28 cellular contexts compared by ENCODE assay signal in the genomic region with DNA sequence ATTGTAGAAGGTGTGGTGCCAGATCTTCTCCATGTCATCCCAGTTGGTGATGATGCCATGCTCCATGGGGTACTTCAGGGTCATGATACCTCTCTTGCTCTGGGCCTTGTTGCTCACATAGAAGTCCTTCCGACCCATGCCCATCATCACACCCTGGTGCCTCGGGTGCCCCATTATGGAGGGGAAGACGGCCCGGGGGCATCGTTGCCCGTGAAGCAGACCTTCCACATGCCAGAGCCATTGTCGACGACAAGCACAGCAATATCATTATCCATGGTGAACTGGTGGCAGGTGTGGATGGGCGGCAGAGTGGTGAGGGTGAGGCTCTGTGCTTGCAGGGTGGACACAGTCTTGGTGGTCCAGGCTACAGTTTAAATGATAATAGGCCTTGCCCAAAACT.
"Had no signal": no experiment of that assay in that cellular context is flagged by ENCODE, and none has a peak within 500 bp of the region (broad histone marks: within the 10 kb centered on the region; RNA-seq: fewer than 3 reads in every experiment).

No MANE protein-coding gene starts in this region.

- ATAC-seq: stimulated activated effector memory CD8-positive, alpha-beta T cell treated with anti-CD3 and anti-CD28 coated beads, Interleukin-12 subunit alpha, Interleukin-12 subunit beta, amount 100 ng/mL, for 72 hours; stimulated activated memory B cell treated with anti-CD40 and anti-IgM and Interleukin-4, amounts not matched to agents 10 μg/mL and 1 μg/mL and 100 μg/mL, for 72 hours; stimulated activated naive B cell treated with anti-CD40 and anti-IgM and Interleukin-4, amounts not matched to agents 10 μg/mL and 1 μg/mL and 100 μg/mL, for 72 hours; stimulated activated naive CD8-positive, alpha-beta T cell treated with anti-CD3 and anti-CD28 coated beads, Interleukin-15, amount 100 ng/mL, for 72 hours; stimulated activated naive CD8-positive, alpha-beta T cell treated with anti-CD3 and anti-CD28 coated beads, Interleukin-15, Interleukin-2, amounts not matched to agents 100 U/mL and 50 U/mL, for 24 hours had no signal

- H3K4me1 Mint-ChIP-seq: stimulated activated memory B cell treated with anti-CD40 and anti-IgM and Interleukin-4, amounts not matched to agents 10 μg/mL and 1 μg/mL and 100 μg/mL, for 72 hours had no signal

- H3K9me3 ChIP-seq: suprapubic skin, testis, thoracic aorta, thyroid gland, transverse colon, vagina had no signal

- H3K4me3 Mint-ChIP-seq: stimulated activated effector memory CD8-positive, alpha-beta T cell treated with anti-CD3 and anti-CD28 coated beads, Interleukin-12 subunit alpha, Interleukin-12 subunit beta, amount 100 ng/mL, for 72 hours; stimulated activated memory B cell treated with anti-CD40 and anti-IgM and Interleukin-4, amounts not matched to agents 10 μg/mL and 1 μg/mL and 100 μg/mL, for 72 hours; stimulated activated naive B cell treated with anti-CD40 and anti-IgM and Interleukin-4, amounts not matched to agents 10 μg/mL and 1 μg/mL and 100 μg/mL, for 72 hours; stimulated activated naive CD8-positive, alpha-beta T cell treated with anti-CD3 and anti-CD28 coated beads, Interleukin-15, amount 100 ng/mL, for 72 hours; stimulated activated naive CD8-positive, alpha-beta T cell treated with anti-CD3 and anti-CD28 coated beads, Interleukin-15, Interleukin-2, amounts not matched to agents 100 ng/mL and 50 ng/mL, for 24 hours; type B pancreatic cell had no signal

- H3K27ac Mint-ChIP-seq: stimulated activated effector memory CD8-positive, alpha-beta T cell treated with anti-CD3 and anti-CD28 coated beads, Interleukin-12 subunit alpha, Interleukin-12 subunit beta, amount 100 ng/mL, for 72 hours; stimulated activated memory B cell treated with anti-CD40 and anti-IgM and Interleukin-4, amounts not matched to agents 10 μg/mL and 1 μg/mL and 100 μg/mL, for 72 hours; stimulated activated naive B cell treated with anti-CD40 and anti-IgM and Interleukin-4, amounts not matched to agents 10 μg/mL and 1 μg/mL and 100 μg/mL, for 72 hours; stimulated activated naive CD8-positive, alpha-beta T cell treated with anti-CD3 and anti-CD28 coated beads, Interleukin-15, Interleukin-2, amounts not matched to agents 100 ng/mL and 50 ng/mL, for 24 hours had no signal

- H3K27ac ChIP-seq: stomach, suprapubic skin, testis, thoracic aorta, thyroid gland, tibial artery, tibial nerve, transverse colon, upper lobe of left lung, upper lobe of right lung, uterus, vagina had no signal

- H3K27me3 Mint-ChIP-seq: stimulated activated memory B cell treated with anti-CD40 and anti-IgM and Interleukin-4, amounts not matched to agents 10 μg/mL and 1 μg/mL and 100 μg/mL, for 72 hours; stimulated activated naive B cell treated with anti-CD40 and anti-IgM and Interleukin-4, amounts not matched to agents 10 μg/mL and 1 μg/mL and 100 μg/mL, for 72 hours; stimulated activated naive CD8-positive, alpha-beta T cell treated with anti-CD3 and anti-CD28 coated beads, Interleukin-15, amount 100 ng/mL, for 72 hours; stimulated activated naive CD8-positive, alpha-beta T cell treated with anti-CD3 and anti-CD28 coated beads, Interleukin-15, Interleukin-2, amounts not matched to agents 100 ng/mL and 50 ng/mL, for 24 hours; type B pancreatic cell had no signal

- H3K4me1 ChIP-seq: suprapubic skin, testis, thyroid gland, tibial nerve, transverse colon, upper lobe of right lung, uterus, vagina had no signal

- H3K9me3 Mint-ChIP-seq: stimulated activated effector memory CD8-positive, alpha-beta T cell treated with anti-CD3 and anti-CD28 coated beads, Interleukin-12 subunit alpha, Interleukin-12 subunit beta, amount 100 ng/mL, for 72 hours had no signal

- H3K36me3 ChIP-seq: uterus had no signal

- H3K27me3 ChIP-seq: stomach, suprapubic skin, testis, thyroid gland, tibial artery, tibial nerve, transverse colon, upper lobe of left lung, upper lobe of right lung, uterus, vagina had no signal

- DNase-seq: stimulated activated CD4-positive, alpha-beta T cell treated with anti-CD3 and anti-CD28 coated beads, Interleukin-2, amount 100 ng/mL, for 48 hours; stimulated activated CD4-positive, alpha-beta T cell treated with anti-CD3 and anti-CD28 coated beads, Interleukin-4, amount 100 ng/mL, for 1 hour; stimulated activated CD4-positive, alpha-beta T cell treated with anti-CD3 and anti-CD28 coated beads, Interleukin-4, amount 100 ng/mL, for 24 hours; stimulated activated CD4-positive, alpha-beta T cell treated with anti-CD3 and anti-CD28 coated beads, Interleukin-4, amount 100 ng/mL, for 4 hours; stimulated activated CD8-positive, alpha-beta memory T cell treated with anti-CD3 and anti-CD28 coated beads, Interleukin-4, amount 100 ng/mL, for 48 hours; stimulated activated naive B cell treated with anti-CD40 and anti-IgM and Interleukin-4, amounts not matched to agents 10 μg/mL and 1 μg/mL and 100 μg/mL, for 72 hours; stimulated activated naive CD4-positive, alpha-beta T cell; stimulated activated naive CD4-positive, alpha-beta T cell treated with Interleukin-2 at 50 U/mL for 16 hours; stimulated activated naive CD8-positive, alpha-beta T cell treated with anti-CD3 and anti-CD28 coated beads, Interleukin-15, amount 100 ng/mL, for 72 hours; stimulated activated naive CD8-positive, alpha-beta T cell treated with anti-CD3 and anti-CD28 coated beads, Interleukin-15, Interleukin-2, amounts not matched to agents 100 U/mL and 50 U/mL, for 24 hours; stomach; substantia nigra; testis; thyroid gland; tibial artery; transverse colon; trophoblast cell; upper lobe of right lung; uterus had no signal

- H3K4me3 ChIP-seq: stomach, suprapubic skin, testis, thoracic aorta, thyroid gland, tibial artery, tibial nerve, transverse colon, upper lobe of left lung, upper lobe of right lung, uterus, vagina had no signal
